Comparison of ENCODE assay signal across 19 cellular contexts in the genomic region with DNA sequence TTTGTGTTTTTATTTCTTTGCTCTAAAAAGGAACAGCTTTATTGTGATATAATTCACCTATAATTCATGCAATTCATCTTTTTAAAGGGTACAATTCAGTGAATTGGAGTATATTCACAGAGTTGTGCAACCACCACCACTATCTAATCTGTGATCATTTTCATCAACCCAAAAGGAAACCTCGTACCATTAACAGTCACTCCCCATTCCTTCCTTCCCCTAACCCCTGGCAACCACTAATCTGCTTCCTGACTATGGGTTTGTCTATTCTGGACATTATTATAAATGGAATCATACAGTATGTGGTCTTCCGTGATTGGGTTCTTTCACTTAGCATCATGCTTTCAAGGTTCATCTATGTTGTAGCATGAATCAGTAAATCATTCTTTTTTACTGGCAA. TPM values are rescaled to one million over a fixed set of nuclear protein-coding genes. Genes with fewer than 3 reads are reported as not detected.
A peak's percentile ranks its signal among the peaks of the same experiment; 100 is the strongest.
DNase-seq lines count a peak whose midpoint lies in the region; ATAC-seq and TF ChIP-seq lines count a peak whose summit lies in the region.
"Had no signal": no experiment of that assay in that cellular context is flagged by ENCODE, and none has a peak within 500 bp of the region (broad histone marks: within the 10 kb centered on the region; RNA-seq: fewer than 3 reads in every experiment).

No MANE protein-coding gene starts in this region.

- in situ Hi-C loops in gastrocnemius medialis (cut with MboI; ENCODE audit: low sequenced_read_pairs in 4 of 4), result no loop called here

- H3K27ac ChIP-seq in neutrophil, result peak overlapping the region; percentile 13
- H3K27ac ChIP-seq in gastrocnemius medialis, result no peak overlapping the region

- ATAC-seq in activated CD8-positive, alpha-beta T cell treated with anti-CD3 and anti-CD28 coated beads, Interleukin-2, amount 10 ng/mL, durations not matched to agents 7 days and 5 days, result no peak
- no peak for ATAC-seq in activated CD8-positive, alpha-beta T cell treated with anti-CD3 and anti-CD28 coated beads for 36 hours
- ATAC-seq in mucosa of descending colon (no peak), gastrocnemius medialis (no peak)

- H3K4me1 Mint-ChIP-seq in activated CD8-positive, alpha-beta T cell treated with anti-CD3 and anti-CD28 coated beads, Interleukin-2, amount 10 ng/mL, durations not matched to agents 7 days and 5 days (ENCODE audit: low read depth), result peaks cover 25% of the 10 kb centered on the region
- peaks cover 2% of the 10 kb centered on the region for H3K4me1 Mint-ChIP-seq in activated CD8-positive, alpha-beta T cell treated with anti-CD3 and anti-CD28 coated beads for 36 hours (ENCODE audit: low read depth)

- H3K4me1 ChIP-seq in neutrophil (ENCODE audit: control insufficient read depth in 1 of 2, insufficient read depth in 1 of 2, low read depth in 1 of 2, low read length in 1 of 2), result peaks cover 0 to 4% of the 10 kb centered on the region in 2 experiments
- no peaks in the 10 kb centered on the region for H3K4me1 ChIP-seq in mucosa of descending colon (ENCODE audit: low read depth)
- H3K4me1 ChIP-seq in gastrocnemius medialis, result no peaks in the 10 kb centered on the region

- H3K36me3 ChIP-seq in neutrophil, result peaks cover 100% of the 10 kb centered on the region
- peaks cover 5% of the 10 kb centered on the region for H3K36me3 ChIP-seq in mucosa of descending colon (ENCODE audit: low read depth)
- H3K36me3 ChIP-seq in gastrocnemius medialis, result no peaks in the 10 kb centered on the region
- H3K36me3 ChIP-seq: MG63 had no signal

- H3K9me3 ChIP-seq in neutrophil (peaks cover 10% of the 10 kb centered on the region), mucosa of descending colon (no peaks in the 10 kb centered on the region), gastrocnemius medialis (no peaks in the 10 kb centered on the region)
- H3K9me3 ChIP-seq: MG63 had no signal

- TF ChIP-seq CTCF in activated CD8-positive, alpha-beta T cell treated with anti-CD3 and anti-CD28 coated beads for 36 hours (IDR thresholded peaks at IDR 0.05), result no peak
- TF ChIP-seq CTCF in neutrophil (IDR thresholded peaks at IDR 0.05) (no peak), mucosa of descending colon (IDR thresholded peaks at IDR 0.05) (no peak), gastrocnemius medialis (IDR thresholded peaks at IDR 0.05 in 4 of 5, conservative IDR thresholded peaks at IDR 0.05 in 1 of 5) (no peak)

- H3K27ac Mint-ChIP-seq in activated CD8-positive, alpha-beta T cell treated with anti-CD3 and anti-CD28 coated beads, Interleukin-2, amount 10 ng/mL, durations not matched to agents 7 days and 5 days, result peak overlapping the region; percentile 9
- no peak overlapping the region for H3K27ac Mint-ChIP-seq in activated CD8-positive, alpha-beta T cell treated with anti-CD3 and anti-CD28 coated beads for 36 hours

- no peaks in the 10 kb centered on the region for H3K9me3 Mint-ChIP-seq in activated CD8-positive, alpha-beta T cell treated with anti-CD3 and anti-CD28 coated beads, Interleukin-2, amount 10 ng/mL, durations not matched to agents 7 days and 5 days (ENCODE audit: insufficient read depth)
- no peaks in the 10 kb centered on the region for H3K9me3 Mint-ChIP-seq in activated CD8-positive, alpha-beta T cell treated with anti-CD3 and anti-CD28 coated beads for 36 hours
- H3K9me3 Mint-ChIP-seq: CD4-positive, CD25-positive, alpha-beta regulatory T cell; IgD-negative memory B cell had no signal

- H3K27me3 Mint-ChIP-seq in activated CD8-positive, alpha-beta T cell treated with anti-CD3 and anti-CD28 coated beads, Interleukin-2, amount 10 ng/mL, durations not matched to agents 7 days and 5 days (ENCODE audit: low read depth), result no peaks in the 10 kb centered on the region
- H3K27me3 Mint-ChIP-seq in activated CD8-positive, alpha-beta T cell treated with anti-CD3 and anti-CD28 coated beads for 36 hours, result no peaks in the 10 kb centered on the region
- H3K27me3 Mint-ChIP-seq: CD4-positive, CD25-positive, alpha-beta regulatory T cell; IgD-negative memory B cell had no signal

- H3K36me3 Mint-ChIP-seq in activated CD8-positive, alpha-beta T cell treated with anti-CD3 and anti-CD28 coated beads, Interleukin-2, amount 10 ng/mL, durations not matched to agents 7 days and 5 days (ENCODE audit: low read depth), result peaks cover 56% of the 10 kb centered on the region
- peaks cover 52% of the 10 kb centered on the region for H3K36me3 Mint-ChIP-seq in activated CD8-positive, alpha-beta T cell treated with anti-CD3 and anti-CD28 coated beads for 36 hours (ENCODE audit: low read depth)

- CTCF ChIA-PET in activated CD8-positive, alpha-beta T cell treated with anti-CD3 and anti-CD28 coated beads, Interleukin-2, amount 10 ng/mL, durations not matched to agents 7 days and 5 days (lab: Charles Lee), result interaction anchor here (0.8 to 9.1 kb wide), 4 partner anchors 16 to 75 kb away, joined by 3 to 181 read pairs (median 3); no protein-coding TSS in a partner anchor
- CTCF ChIA-PET in activated CD8-positive, alpha-beta T cell treated with anti-CD3 and anti-CD28 coated beads for 36 hours (lab: Charles Lee), result interaction anchor here (0.6 to 8.4 kb wide), 4 partner anchors 14 to 63 kb away, joined by 3 to 179 read pairs (median 3); no protein-coding TSS in a partner anchor

- H3K4me3 Mint-ChIP-seq in activated CD8-positive, alpha-beta T cell treated with anti-CD3 and anti-CD28 coated beads, Interleukin-2, amount 10 ng/mL, durations not matched to agents 7 days and 5 days, result no peak overlapping the region
- H3K4me3 Mint-ChIP-seq in activated CD8-positive, alpha-beta T cell treated with anti-CD3 and anti-CD28 coated beads for 36 hours, result no peak overlapping the region
- H3K4me3 Mint-ChIP-seq: CD4-positive, CD25-positive, alpha-beta regulatory T cell; IgD-negative memory B cell had no signal

- TF ChIP-seq POLR2A in gastrocnemius medialis (IDR thresholded peaks at IDR 0.05), result no peak

- no peaks in the 10 kb centered on the region for H3K27me3 ChIP-seq in neutrophil
- no peaks in the 10 kb centered on the region for H3K27me3 ChIP-seq in gastrocnemius medialis
- H3K27me3 ChIP-seq: MG63 had no signal

- no peak overlapping the region for H3K4me3 ChIP-seq in neutrophil (ENCODE audit: low read depth in 1 of 2, low read length in 1 of 2)
- H3K4me3 ChIP-seq in mucosa of descending colon, result no peak overlapping the region
- H3K4me3 ChIP-seq in gastrocnemius medialis, result no peak overlapping the region
- H3K4me3 ChIP-seq: MG63 had no signal

- POLR2A ChIA-PET in activated CD8-positive, alpha-beta T cell treated with anti-CD3 and anti-CD28 coated beads, Interleukin-2, amount 10 ng/mL, durations not matched to agents 7 days and 5 days (lab: Charles Lee), result interaction anchor here (0.5 to 0.7 kb wide), 2 partner anchors 83 to 1898 kb away, joined by 3 read pairs; no protein-coding TSS in a partner anchor
- POLR2A ChIA-PET in activated CD8-positive, alpha-beta T cell treated with anti-CD3 and anti-CD28 coated beads for 36 hours (lab: Charles Lee), result interaction anchor here (1.0 kb wide), 1 partner anchor 9 kb away, joined by 3 read pairs; no protein-coding TSS in a partner anchor

- intact Hi-C loops in activated CD8-positive, alpha-beta T cell treated with anti-CD3 and anti-CD28 coated beads for 36 hours (cut with micrococcal nuclease), result no loop called here
- intact Hi-C loops in mucosa of descending colon (cut with DNase I, micrococcal nuclease), result loop anchor here in 1 of 2 donors (10.0 kb wide), 1 partner anchor 81 kb away; no protein-coding TSS in a partner anchor
- intact Hi-C loops in gastrocnemius medialis (cut with DNase I; ENCODE audit: low total_unique reads), result loop anchor here (5.0 kb wide), 1 partner anchor 42 kb away; no protein-coding TSS in a partner anchor

- DNase-seq in activated CD8-positive, alpha-beta T cell treated with anti-CD3 and anti-CD28 coated beads, Interleukin-2, amount 10 ng/mL, durations not matched to agents 7 days and 5 days, result no peak
- no peak for DNase-seq in activated CD8-positive, alpha-beta T cell treated with anti-CD3 and anti-CD28 coated beads for 36 hours
- DNase-seq in MV-4-11 (lab: John Stamatoyannopoulos, UW), result peak; percentile 29
- DNase-seq in amniotic epithelial cell (ENCODE audit: low read depth), result peak; percentile 41
- DNase-seq in mucosa of descending colon, result no peak
- DNase-seq in activated T-cell treated with anti-CD3 and anti-CD28 coated beads, Interleukin-2, amount 50 U/mL, for 48 hours, result no peak
- DNase-seq in gastrocnemius medialis, result no peak
- DNase-seq: CD4-positive, CD25-positive, alpha-beta regulatory T cell; Karpas-422; MG63; NCI-H1105 treated with DMSO at 0.1 percent for 48 hours; NCI-H1694; NCI-H2081; NCI-H2171; NCI-H345; NCI-H524; Right ventricle myocardium superior had no signal

RNA-seq across cellular contexts. Expression of a gene that starts 52.3 kb away (rescaled TPM):
- 100 to 1,000 TPM; 356 to 368 TPM for total RNA-seq in activated CD8-positive, alpha-beta T cell treated with anti-CD3 and anti-CD28 coated beads, Interleukin-2, amount 10 ng/mL, durations not matched to agents 7 days and 5 days
- 100 to 1,000 TPM; 205 to 230 TPM for total RNA-seq in activated CD8-positive, alpha-beta T cell treated with anti-CD3 and anti-CD28 coated beads for 36 hours
- total RNA-seq in mucosa of descending colon (10 to 100 TPM in 2 of 3 donors, 1 to 10 TPM in 1; 7.7 to 54.7 (median 14.0) TPM), gastrocnemius medialis (1 to 10 TPM in 1 of 4 donors, under 1 TPM in 2, not detected in 1; 0.25 to 1.4 (median 0.65) TPM)

Comparison
In these comparisons a context has a peak if more than half of its experiments do, and no peak if none do; other contexts are left out.
1. DNase-seq: peak in MV-4-11 (single experiment) and amniotic epithelial cell (single experiment); none in activated CD8-positive, alpha-beta T cell treated with anti-CD3 and anti-CD28 coated beads, Interleukin-2, amount 10 ng/mL, durations not matched to agents 7 days and 5 days (single experiment), activated CD8-positive, alpha-beta T cell treated with anti-CD3 and anti-CD28 coated beads for 36 hours (single experiment), mucosa of descending colon (0 of 3), activated T-cell treated with anti-CD3 and anti-CD28 coated beads, Interleukin-2, amount 50 U/mL, for 48 hours (0 of 2) and gastrocnemius medialis (0 of 2).